25 cellular contexts compared by ENCODE assay signal in genomic region chr1:196438324-196438723, GRCh38.
DNase-seq lines count a peak whose midpoint lies in the region; ATAC-seq, FAIRE-seq and TF ChIP-seq lines count a peak whose summit lies in the region.
"Had no signal": no experiment of that assay in that cellular context is flagged by ENCODE, and none has a peak within 500 bp of the region (broad histone marks: within the 10 kb centered on the region; RNA-seq: fewer than 3 reads in every experiment).

No MANE protein-coding gene starts in this region.

- intact Hi-C loops in right cardiac atrium (cut with DNase I) (no loop called here), heart left ventricle (cut with DNase I) (no loop called here), body of pancreas (cut with DNase I) (no loop called here), HepG2 (cut with micrococcal nuclease; ENCODE audit: unreplicated experiment) (loop anchor here (5.0 kb wide), 1 partner anchor 36 kb away; no protein-coding TSS in a partner anchor)

- peak overlapping the region; percentile 72 for H3K4me2 ChIP-seq in HepG2 (ENCODE audit: low read depth, low read length)

- H3K36me3 Mint-ChIP-seq in type B pancreatic cell = no peaks in the 10 kb centered on the region
- H3K36me3 Mint-ChIP-seq: CD14-positive monocyte; memory B cell; natural killer cell treated with Interleukin-12 subunit alpha and Interleukin-12 subunit beta and Interleukin-15 and Interleukin-18, amount 100 ng/mL, for 72 hours; stimulated activated memory B cell treated with anti-CD40 and anti-IgM and Interleukin-4, amounts not matched to agents 10 μg/mL and 1 μg/mL and 100 μg/mL, for 72 hours had no signal

- no peak overlapping the region for H3K9ac ChIP-seq in HepG2 (ENCODE audit: insufficient read depth, low read depth, low read length)

- POLR2A ChIA-PET in HepG2 (lab: Yijun Ruan, JAX) = interaction anchor here (1.2 kb wide), 1 partner anchor 37 kb away, joined by 3 read pairs; no protein-coding TSS in a partner anchor

- H3K27ac Mint-ChIP-seq in type B pancreatic cell = no peak overlapping the region
- H3K27ac Mint-ChIP-seq: activated T-helper 17 cell treated with anti-CD3 and anti-CD28 coated beads, Interleukin-2, amount 50 U/mL, for 72 hours; CD14-positive monocyte; memory B cell; natural killer cell treated with Interleukin-12 subunit alpha and Interleukin-12 subunit beta and Interleukin-15 and Interleukin-18, amount 100 ng/mL, for 72 hours; stimulated activated memory B cell treated with anti-CD40 and anti-IgM and Interleukin-4, amounts not matched to agents 10 μg/mL and 1 μg/mL and 100 μg/mL, for 72 hours had no signal

- 25% methylated on average over 2 of the region's 2 CpGs for WGBS in right cardiac atrium
- WGBS in heart left ventricle, 4 donors = 30 to 45% (median 41%) methylated on average over 2 of the region's 2 CpGs
- WGBS in body of pancreas, 2 donors = 4 to 16% methylated on average over 2 of the region's 2 CpGs
- 0% methylated on average over 2 of the region's 2 CpGs for WGBS in HepG2 (ENCODE audit: low lambda C conversion rate)

- no peak overlapping the region for H3K4me3 ChIP-seq in right cardiac atrium (ENCODE audit: low read length)
- H3K4me3 ChIP-seq in heart left ventricle = no peak overlapping the region
- no peak overlapping the region for H3K4me3 ChIP-seq in body of pancreas
- H3K4me3 ChIP-seq in HepG2 (replicated peaks in 1 of 3; ENCODE audit: insufficient read depth in 1 of 3, low read depth in 2 of 3, low read length in 3 of 3) = peak overlapping the region in 2 of 3 experiments; percentile 40 to 57; a peak in 3 of 6 replicates
- H3K4me3 ChIP-seq: upper lobe of left lung had no signal

- H3K9me3 ChIP-seq in right cardiac atrium (ENCODE audit: control insufficient read depth, low read length) (no peaks in the 10 kb centered on the region), heart left ventricle (no peaks in the 10 kb centered on the region), body of pancreas (no peaks in the 10 kb centered on the region), HepG2 (ENCODE audit: low read length) (no peaks in the 10 kb centered on the region)
- H3K9me3 ChIP-seq: upper lobe of left lung had no signal

- H2AFZ ChIP-seq in HepG2 (ENCODE audit: low read length) = no peak overlapping the region

- H4K20me1 ChIP-seq in HepG2 (ENCODE audit: insufficient read depth, low read length) = no peaks in the 10 kb centered on the region

- DNase-seq in right cardiac atrium = no peak
- DNase-seq in heart left ventricle = no peak
- DNase-seq in body of pancreas = no peak
- peak; percentile 84 for DNase-seq in HepG2 (ENCODE audit: low spot score)
- no peak for DNase-seq in type B pancreatic cell (ENCODE audit: extremely low spot score, unreplicated experiment)
- DNase-seq in middle frontal gyrus (ENCODE audit: extremely low spot score, low spot score) = no peak
- no peak for DNase-seq in H54 (ENCODE audit: insufficient read length, low spot score)
- DNase-seq: activated CD4-positive, alpha-beta T cell treated with anti-CD3 and anti-CD28 coated beads for 1 hour; dermis blood vessel endothelial cell; DMS53; erythroblast; IMR-90; NCI-H1048; NCI-H2081 treated with DMSO at 0.1 percent for 48 hours; stimulated activated CD4-positive, alpha-beta T cell treated with anti-CD3 and anti-CD28 coated beads, Interleukin-15, amount 100 ng/mL, for 24 hours; T1000; upper lobe of left lung had no signal

- TF ChIP-seq RAD21 in HepG2 (CRISPR knock-in tag; IDR thresholded peaks at IDR 0.05) = no peak

- H3K36me3 ChIP-seq in heart left ventricle (no peaks in the 10 kb centered on the region), body of pancreas (replicated peaks in 1 of 2; ENCODE audit: insufficient read depth in 1 of 2, low read depth in 2 of 2) (no peaks in the 10 kb centered on the region), HepG2 (replicated peaks in 1 of 2; ENCODE audit: control insufficient read depth in 1 of 2, insufficient read depth in 2 of 2, low read length in 2 of 2) (no peaks in the 10 kb centered on the region)
- H3K36me3 ChIP-seq: upper lobe of left lung had no signal

- H3K9me3 Mint-ChIP-seq in type B pancreatic cell = no peaks in the 10 kb centered on the region
- H3K9me3 Mint-ChIP-seq: activated T-helper 17 cell treated with anti-CD3 and anti-CD28 coated beads, Interleukin-2, amount 50 U/mL, for 72 hours; CD14-positive monocyte; stimulated activated memory B cell treated with anti-CD40 and anti-IgM and Interleukin-4, amounts not matched to agents 10 μg/mL and 1 μg/mL and 100 μg/mL, for 72 hours had no signal

- TF ChIP-seq EP300 in HepG2 (IDR thresholded peaks at IDR 0.05; ENCODE audit: low read depth in 2 of 2, low read length in 2 of 2) = peak in 1 of 2 experiments; percentile 94; a peak in 2 of 4 replicates
- TF ChIP-seq EP300 in HepG2 (CRISPR knock-in tag; IDR thresholded peaks at IDR 0.05; ENCODE audit: borderline replicate concordance) = no peak; the same call in 1 of the 2 replicates

- H3K4me1 Mint-ChIP-seq in type B pancreatic cell (ENCODE audit: unreplicated experiment) = no peaks in the 10 kb centered on the region
- H3K4me1 Mint-ChIP-seq: activated T-helper 17 cell treated with anti-CD3 and anti-CD28 coated beads, Interleukin-2, amount 50 U/mL, for 72 hours; CD14-positive monocyte; memory B cell; stimulated activated memory B cell treated with anti-CD40 and anti-IgM and Interleukin-4, amounts not matched to agents 10 μg/mL and 1 μg/mL and 100 μg/mL, for 72 hours had no signal

- FAIRE-seq in HepG2 (lab: Jason Lieb, UNC) (peak; percentile 66), H54 (lab: Jason Lieb, UNC) (no peak)
- FAIRE-seq: H1 had no signal

- H3K4me1 ChIP-seq in right cardiac atrium (ENCODE audit: control insufficient read depth, insufficient read depth, low read length) (no peaks in the 10 kb centered on the region), heart left ventricle (no peaks in the 10 kb centered on the region), body of pancreas (peaks cover 4% of the 10 kb centered on the region), HepG2 (ENCODE audit: insufficient read depth, low read length) (peaks cover 38% of the 10 kb centered on the region)
- H3K4me1 ChIP-seq: upper lobe of left lung had no signal

- no peaks in the 10 kb centered on the region for H3K79me2 ChIP-seq in HepG2 (ENCODE audit: insufficient read depth, low read length)

- H3K27me3 ChIP-seq in right cardiac atrium (ENCODE audit: control insufficient read depth, insufficient read depth) (no peaks in the 10 kb centered on the region), heart left ventricle (no peaks in the 10 kb centered on the region), body of pancreas (no peaks in the 10 kb centered on the region), HepG2 (ENCODE audit: control insufficient read depth in 1 of 2, insufficient read depth in 2 of 2, low read length in 2 of 2) (no peaks in the 10 kb centered on the region)
- H3K27me3 ChIP-seq: upper lobe of left lung had no signal

- TF ChIP-seq CTCF in heart left ventricle (IDR thresholded peaks at IDR 0.05) (no peak), body of pancreas (IDR thresholded peaks at IDR 0.05) (no peak), HepG2 (CRISPR knock-in tag; IDR thresholded peaks at IDR 0.05) (no peak), type B pancreatic cell (conservative IDR thresholded peaks at IDR 0.05) (no peak)

- H3K27ac ChIP-seq in right cardiac atrium (ENCODE audit: low read length) = no peak overlapping the region
- no peak overlapping the region for H3K27ac ChIP-seq in heart left ventricle
- no peak overlapping the region for H3K27ac ChIP-seq in body of pancreas
- H3K27ac ChIP-seq in HepG2 (ENCODE audit: extremely low read length, insufficient read depth, low read length) = peak overlapping the region; percentile 52
- H3K27ac ChIP-seq: RWPE1, upper lobe of left lung had no signal

- CTCF ChIA-PET in HepG2 (lab: Yijun Ruan, JAX; ENCODE audit: low intra/inter-chr PET ratio, low total read pairs) = no interaction called here

- ATAC-seq in right cardiac atrium (peak; percentile 59 to 79), heart left ventricle (no peak), body of pancreas (peak; percentile 84), HepG2 (peak; percentile 95), HG03432 (IDR thresholded peaks at IDR 0.05; ENCODE audit: unreplicated experiment) (no peak)
- ATAC-seq: activated T-helper 17 cell treated with anti-CD3 and anti-CD28 coated beads, Interleukin-2, amount 50 U/mL, for 72 hours; natural killer cell treated with Interleukin-12 subunit alpha and Interleukin-12 subunit beta and Interleukin-15 and Interleukin-18, amount 100 ng/mL, for 72 hours; stimulated activated memory B cell treated with anti-CD40 and anti-IgM and Interleukin-4, amounts not matched to agents 10 μg/mL and 1 μg/mL and 100 μg/mL, for 72 hours had no signal

- in situ Hi-C loops in HepG2 (cut with HindIII; ENCODE audit: extremely low pct_ligation_motif_present, low pct_unique_long_range_greater_than_20kb) = no loop called here

- no peaks in the 10 kb centered on the region for H3K27me3 Mint-ChIP-seq in type B pancreatic cell
- H3K27me3 Mint-ChIP-seq: activated T-helper 17 cell treated with anti-CD3 and anti-CD28 coated beads, Interleukin-2, amount 50 U/mL, for 72 hours; memory B cell; natural killer cell treated with Interleukin-12 subunit alpha and Interleukin-12 subunit beta and Interleukin-15 and Interleukin-18, amount 100 ng/mL, for 72 hours; stimulated activated memory B cell treated with anti-CD40 and anti-IgM and Interleukin-4, amounts not matched to agents 10 μg/mL and 1 μg/mL and 100 μg/mL, for 72 hours had no signal

- TF ChIP-seq POLR2A in heart left ventricle (IDR thresholded peaks at IDR 0.05) (no peak), body of pancreas (IDR thresholded peaks at IDR 0.05) (no peak), HepG2 (IDR thresholded peaks at IDR 0.05; ENCODE audit: insufficient read depth in 1 of 2, low read depth in 2 of 2, low read length in 2 of 2) (no peak), H54 (IDR thresholded peaks at IDR 0.05; ENCODE audit: low read depth, low read length) (no peak)

- BruUV-seq in HepG2 (replicated peaks; lab: Mats Ljungman, UMichigan) = no TSS peak

- peak overlapping the region; percentile 1 for H3K4me3 Mint-ChIP-seq in type B pancreatic cell
- H3K4me3 Mint-ChIP-seq: activated T-helper 17 cell treated with anti-CD3 and anti-CD28 coated beads, Interleukin-2, amount 50 U/mL, for 72 hours; CD14-positive monocyte; memory B cell; natural killer cell treated with Interleukin-12 subunit alpha and Interleukin-12 subunit beta and Interleukin-15 and Interleukin-18, amount 100 ng/mL, for 72 hours; stimulated activated memory B cell treated with anti-CD40 and anti-IgM and Interleukin-4, amounts not matched to agents 10 μg/mL and 1 μg/mL and 100 μg/mL, for 72 hours had no signal

TF ChIP-seq in HepG2, 621 proteins besides CTCF, POLR2A, EP300 and RAD21 (continues in another document):
- TF ChIP-seq FLYWCH1 (CRISPR knock-in tag; IDR thresholded peaks at IDR 0.05) = no peak
- TF ChIP-seq NCOA2 (CRISPR knock-in tag; IDR thresholded peaks at IDR 0.05) = peak; percentile 99

Comparison
In these comparisons a context has a peak if more than half of its experiments do, and no peak if none do; other contexts are left out.
1. ATAC-seq: peak in right cardiac atrium (2 of 2), body of pancreas (single experiment) and HepG2 (single experiment); none in heart left ventricle (0 of 4) and HG03432 (single experiment).
2. H3K4me3 ChIP-seq: peak in HepG2 (2 of 3); none in right cardiac atrium (single experiment), heart left ventricle (0 of 12) and body of pancreas (0 of 2).